Comparison of ENCODE assay signal across 8 cellular contexts in the genomic region with DNA sequence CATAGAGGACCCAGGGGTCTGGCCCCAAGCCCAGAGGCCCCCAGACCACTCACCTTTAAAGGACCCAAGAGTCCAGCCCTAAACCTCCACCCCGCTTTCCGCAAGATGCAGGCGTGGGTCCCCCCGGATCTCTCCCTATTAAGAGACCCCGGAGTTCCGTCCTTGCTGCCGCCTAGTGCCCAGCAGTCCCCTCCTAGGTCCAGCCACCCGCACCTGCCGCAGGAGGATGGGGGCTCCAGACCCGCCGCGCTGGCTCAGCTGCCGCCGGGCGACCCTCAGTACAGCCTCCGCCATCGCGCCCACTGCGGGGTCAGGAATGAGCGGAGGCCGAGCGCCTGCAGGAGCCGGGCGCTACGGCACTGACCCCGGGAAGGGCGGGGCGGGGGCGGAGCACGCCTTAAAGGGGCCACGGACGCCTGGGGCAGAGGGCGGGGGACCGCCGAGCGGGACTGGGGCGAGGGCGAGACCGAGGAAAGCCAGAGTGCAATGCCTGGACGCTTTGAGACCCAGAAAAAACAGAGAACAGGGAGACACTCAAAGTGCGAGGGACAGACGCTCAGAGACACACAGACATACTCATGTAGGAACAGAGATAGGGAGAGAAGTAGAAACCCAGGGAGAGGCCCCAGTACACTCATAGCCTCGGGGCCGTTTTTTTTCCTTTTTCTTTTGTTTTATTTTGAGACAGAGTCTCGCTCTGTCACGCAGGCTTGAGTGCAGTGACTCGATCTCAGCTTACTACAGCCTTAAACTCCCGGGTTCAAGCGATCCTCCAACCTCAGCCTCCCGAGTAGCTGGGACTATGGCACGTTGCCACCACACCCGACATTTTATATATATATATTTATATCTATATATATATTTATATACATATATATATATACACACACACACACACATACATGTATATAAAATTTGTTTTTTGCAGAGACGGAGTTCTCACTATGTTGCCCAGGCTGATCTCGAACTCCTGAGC. TPM values are rescaled to one million over a fixed set of nuclear protein-coding genes. Genes with fewer than 3 reads are reported as not detected.
A peak's percentile ranks its signal among the peaks of the same experiment; 100 is the strongest.
DNase-seq lines count a peak whose midpoint lies in the region; ATAC-seq and TF ChIP-seq lines count a peak whose summit lies in the region.

A gene with protein sequence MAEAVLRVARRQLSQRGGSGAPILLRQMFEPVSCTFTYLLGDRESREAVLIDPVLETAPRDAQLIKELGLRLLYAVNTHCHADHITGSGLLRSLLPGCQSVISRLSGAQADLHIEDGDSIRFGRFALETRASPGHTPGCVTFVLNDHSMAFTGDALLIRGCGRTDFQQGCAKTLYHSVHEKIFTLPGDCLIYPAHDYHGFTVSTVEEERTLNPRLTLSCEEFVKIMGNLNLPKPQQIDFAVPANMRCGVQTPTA (minus strand): TSS at position 318 of the 976 bp plus-strand sequence. CDS start 24 bp downstream, at position 294.

- TF ChIP-seq CTCF in CD4-positive, alpha-beta T cell (IDR thresholded peaks at IDR 0.05): no peak
- TF ChIP-seq CTCF in neutrophil (IDR thresholded peaks at IDR 0.05) (no peak), thoracic aorta (IDR thresholded peaks at IDR 0.05) (no peak)

- H3K27ac ChIP-seq in CD4-positive, alpha-beta T cell (ENCODE audit: low read depth, low read length): peak within 1 kb of the TSS; percentile 66
- H3K27ac ChIP-seq in neutrophil (peak within 1 kb of the TSS; percentile 65), thoracic aorta (peak within 1 kb of the TSS; percentile 74 to 82)

- peak; percentile 30 to 76 (median 58) for DNase-seq in CD4-positive, alpha-beta T cell
- DNase-seq in KG1 (lab: John Stamatoyannopoulos, UW): peak; percentile 85
- peak; percentile 64 for DNase-seq in SK-N-DZ (ENCODE audit: low spot score)
- peak; percentile 72 for DNase-seq in activated naive CD4-positive, alpha-beta T cell treated with anti-CD3 and anti-CD28 coated beads, Interleukin-2, amount 50 U/mL, for 16 hours
- peak; percentile 73 for DNase-seq in globus pallidus (ENCODE audit: low spot score)
- DNase-seq in thoracic aorta (ENCODE audit: low spot score): peak; percentile 37

- H3K36me3 Mint-ChIP-seq in CD4-positive, alpha-beta T cell (ENCODE audit: low read depth): peaks cover 4% of the 10 kb centered on the region

- peak within 1 kb of the TSS; percentile 76 to 86 for H3K4me3 ChIP-seq in neutrophil (ENCODE audit: low read depth in 1 of 2, low read length in 1 of 2)
- peak within 1 kb of the TSS; percentile 94 for H3K4me3 ChIP-seq in thoracic aorta

- H3K27me3 Mint-ChIP-seq in CD4-positive, alpha-beta T cell: no peaks in the 10 kb centered on the region

- H3K4me1 ChIP-seq in neutrophil (ENCODE audit: control insufficient read depth in 1 of 2, insufficient read depth in 1 of 2, low read depth in 1 of 2, low read length in 1 of 2) (peaks cover 30 to 32% of the 10 kb centered on the region in 2 experiments), thoracic aorta (ENCODE audit: control insufficient read depth in 1 of 2, low read depth in 2 of 2) (peaks cover 7 to 31% of the 10 kb centered on the region in 2 donors)

- CTCF ChIA-PET in CD4-positive, alpha-beta T cell (lab: Charles Lee): interaction anchor here (0.8 to 2.5 kb wide), 3 partner anchors 28 to 95 kb away, joined by 3 to 8 read pairs (median 3); no protein-coding TSS in a partner anchor

- H3K27ac Mint-ChIP-seq in CD4-positive, alpha-beta T cell: peak within 1 kb of the TSS; percentile 76

- no peaks in the 10 kb centered on the region for H3K36me3 ChIP-seq in neutrophil
- no peaks in the 10 kb centered on the region for H3K36me3 ChIP-seq in thoracic aorta

- intact Hi-C loops in CD4-positive, alpha-beta T cell (cut with DNase I, micrococcal nuclease): loop anchor here (2.0 to 5.0 kb wide), 2 partner anchors 35 to 70 kb away; a partner anchor contains a TSS

- peak; percentile 67 for ATAC-seq in CD4-positive, alpha-beta T cell (ENCODE audit: poor library complexity)
- ATAC-seq in GM21381 (IDR thresholded peaks at IDR 0.05; ENCODE audit: unreplicated experiment): peak; percentile 75
- ATAC-seq in thoracic aorta (ENCODE audit: insufficient number of reproducible peaks, low FRiP score, low read depth): no peak

- H3K4me1 Mint-ChIP-seq in CD4-positive, alpha-beta T cell (ENCODE audit: low read depth): peaks cover 28% of the 10 kb centered on the region

- no peaks in the 10 kb centered on the region for H3K9me3 ChIP-seq in CD4-positive, alpha-beta T cell (ENCODE audit: control insufficient read depth, low read length)
- H3K9me3 ChIP-seq in neutrophil: no peaks in the 10 kb centered on the region
- H3K9me3 ChIP-seq in thoracic aorta: no peaks in the 10 kb centered on the region

- H3K4me3 Mint-ChIP-seq in CD4-positive, alpha-beta T cell: peak within 1 kb of the TSS; percentile 77

- POLR2A ChIA-PET in CD4-positive, alpha-beta T cell (lab: Charles Lee): interaction anchor here (0.5 to 3.0 kb wide), 5 partner anchors 8 to 1166 kb away, joined by 3 to 21 read pairs (median 7); a partner anchor contains a TSS

- H3K9me3 Mint-ChIP-seq in CD4-positive, alpha-beta T cell: no peaks in the 10 kb centered on the region

- H3K27me3 ChIP-seq in CD4-positive, alpha-beta T cell (ENCODE audit: control insufficient read depth, insufficient read depth, low read length): no peaks in the 10 kb centered on the region
- H3K27me3 ChIP-seq in neutrophil: no peaks in the 10 kb centered on the region
- H3K27me3 ChIP-seq in thoracic aorta (replicated peaks; ENCODE audit: insufficient read depth): no peaks in the 10 kb centered on the region

RNA-seq across cellular contexts. Expression of the gene that starts here (rescaled TPM):
- total RNA-seq in CD4-positive, alpha-beta T cell: 10 to 100 TPM; 20.2 to 21.7 TPM
- polyA plus RNA-seq in SK-N-DZ (2014; cell fraction: cytosol; rRNA removed): 26.2 and 31.3 TPM in 2 replicates
- polyA plus RNA-seq in SK-N-DZ (2014; cell fraction: nucleus; rRNA removed): 28.0 and 28.4 TPM in 2 replicates
- 10 to 100 TPM; 42.0 to 45.9 TPM for total RNA-seq in thoracic aorta
